In the genomic region with DNA sequence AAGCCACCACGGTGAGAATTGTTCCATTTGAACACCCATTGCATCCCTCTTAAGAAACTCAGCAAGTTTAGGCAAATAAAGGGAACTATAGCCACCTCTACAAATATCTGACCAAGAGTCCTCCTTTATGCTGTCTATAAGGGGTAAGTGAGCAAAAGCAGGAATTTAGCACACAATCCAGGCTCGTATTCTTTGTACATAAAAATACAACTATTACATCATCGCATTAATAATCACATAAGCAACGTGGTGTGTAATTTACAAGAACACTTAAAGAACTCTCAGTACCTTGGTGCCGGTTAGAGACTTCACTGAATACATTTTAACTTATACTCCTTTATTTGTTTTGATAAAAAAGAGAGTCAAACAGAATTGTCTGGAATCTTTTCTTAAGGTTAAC, we compare ENCODE assay signal across 25 cellular contexts. TPM values are rescaled to one million over a fixed set of nuclear protein-coding genes. Genes with fewer than 3 reads are reported as not detected.
A peak's percentile ranks its signal among the peaks of the same experiment; 100 is the strongest.
DNase-seq lines count a peak whose midpoint lies in the region; ATAC-seq, FAIRE-seq and TF ChIP-seq lines count a peak whose summit lies in the region.
"Had no signal": no experiment of that assay in that cellular context is flagged by ENCODE, and none has a peak within 500 bp of the region (broad histone marks: within the 10 kb centered on the region; RNA-seq: fewer than 3 reads in every experiment).

No MANE protein-coding gene starts in this region.

- H3K4me3 ChIP-seq in A549 (no peak overlapping the region), HEK293 (ENCODE audit: low read depth, low read length) (no peak overlapping the region), K562 (peak overlapping the region; percentile 28; the same call in 1 of the 2 replicates), osteoblast (ENCODE audit: insufficient read depth, low read length) (peak overlapping the region; percentile 51), thyroid gland (replicated peaks in 1 of 3) (no peak overlapping the region)

- H2AFZ ChIP-seq in K562 (ENCODE audit: low read depth, low read length) (peak overlapping the region; percentile 93), osteoblast (ENCODE audit: low read length) (peak overlapping the region; percentile 93)

- H3K9me3 ChIP-seq in A549 (no peaks in the 10 kb centered on the region), HEK293 (ENCODE audit: control insufficient read depth, insufficient read depth, low read depth, low read length) (no peaks in the 10 kb centered on the region), K562 (replicated peaks; ENCODE audit: control insufficient read depth, insufficient read depth, low read depth, low read length) (no peaks in the 10 kb centered on the region), osteoblast (ENCODE audit: low read depth, low read length) (no peaks in the 10 kb centered on the region), thyroid gland (no peaks in the 10 kb centered on the region)
- H3K9me3 ChIP-seq: BE2C had no signal

- in situ Hi-C loops in K562 (cut with MboI): no loop called here

- no peaks in the 10 kb centered on the region for H3K36me3 ChIP-seq in HEK293 (ENCODE audit: control insufficient read depth in 2 of 2, insufficient read depth in 1 of 2, low read length in 2 of 2)
- H3K36me3 ChIP-seq in K562 (ENCODE audit: control insufficient read depth, insufficient read depth, low read length): no peaks in the 10 kb centered on the region
- H3K36me3 ChIP-seq in osteoblast (ENCODE audit: insufficient read depth, low read length): no peaks in the 10 kb centered on the region
- H3K36me3 ChIP-seq in thyroid gland: no peaks in the 10 kb centered on the region
- H3K36me3 ChIP-seq: BE2C had no signal

- TF ChIP-seq EP300 in A549 (IDR thresholded peaks at IDR 0.05) (no peak), K562 (IDR thresholded peaks at IDR 0.05; ENCODE audit: low read length) (no peak)

- TF ChIP-seq RAD21 in A549 (conservative IDR thresholded peaks at IDR 0.05 in 1 of 2, IDR thresholded peaks at IDR 0.05 in 1 of 2): no peak
- TF ChIP-seq RAD21 in K562 (CRISPR knock-in tag; conservative IDR thresholded peaks at IDR 0.05 in 1 of 2, IDR thresholded peaks at IDR 0.05 in 1 of 2): no peak

- peak overlapping the region in 1 of 2 experiments; percentile 44; a peak in 1 of 4 replicates for H3K9ac ChIP-seq in K562 (ENCODE audit: insufficient read depth in 1 of 2, low read depth in 2 of 2, low read length in 2 of 2)

- ATAC-seq in A549 (no peak), K562 (no peak; the same call in 2 of the 3 replicates), HG03520 (IDR thresholded peaks at IDR 0.05; ENCODE audit: unreplicated experiment) (no peak), HG03469 (IDR thresholded peaks at IDR 0.05; ENCODE audit: unreplicated experiment) (no peak)
- ATAC-seq: Panc1 had no signal

- no peaks in the 10 kb centered on the region for H3K79me2 ChIP-seq in K562 (ENCODE audit: control insufficient read depth, insufficient read depth, low read length)
- no peaks in the 10 kb centered on the region for H3K79me2 ChIP-seq in osteoblast (ENCODE audit: insufficient read depth, low read length)

- no peak for FAIRE-seq in A549 (lab: Jason Lieb, UNC)
- no peak for FAIRE-seq in K562 (lab: Jason Lieb, UNC)
- FAIRE-seq: A204.1, D721Med, GM18507 had no signal

- DNase-seq in A549 (ENCODE audit: low read depth in 1 of 2, low spot score in 1 of 2): no peak
- no peak for DNase-seq in K562 (ENCODE audit: extremely low read depth in 1 of 4, low spot score in 3 of 4)
- no peak for DNase-seq in osteoblast (ENCODE audit: insufficient read length, low spot score, missing footprints)
- DNase-seq in NCI-H2196 treated with DMSO at 0.1 percent for 48 hours (lab: John Stamatoyannopoulos, UW; ENCODE audit: unreplicated experiment): no peak
- DNase-seq in thyroid gland: no peak
- DNase-seq: BE2C; DMS53; GDM1; GOT3; KG1; NCI-H1092; NCI-H1436 treated with DMSO at 0.1 percent for 48 hours; NCI-H2029; NCI-H226; NCI-H510A treated with DMSO at 0.1 percent for 48 hours; NCI-H748 treated with DMSO at 0.1 percent for 48 hours; NK-92 treated with Interleukin-12 subunit alpha and Interleukin-12 subunit beta, amount 100 ng/mL, for 24 hours; SIG-M5 had no signal

- TF ChIP-seq CTCF in A549 (IDR thresholded peaks at IDR 0.05) (no peak), HEK293 (tag by site-specific recombination; IDR thresholded peaks at IDR 0.05) (no peak), K562 (IDR thresholded peaks at IDR 0.05 in 2 of 3, conservative IDR thresholded peaks at IDR 0.05 in 1 of 3; ENCODE audit: insufficient read depth in 2 of 3, low read depth in 1 of 3, low read length in 3 of 3) (no peak), osteoblast (IDR thresholded peaks at IDR 0.05; ENCODE audit: extremely low read depth, low read depth, low read length) (no peak), thyroid gland (IDR thresholded peaks at IDR 0.05) (no peak)

- H3K4me2 ChIP-seq in A549 (peak overlapping the region; percentile 48), K562 (ENCODE audit: insufficient read depth, low read length) (peak overlapping the region; percentile 78), osteoblast (ENCODE audit: insufficient read depth, low read length) (peak overlapping the region; percentile 82)

- no peaks in the 10 kb centered on the region for H3K9me1 ChIP-seq in K562 (ENCODE audit: control insufficient read depth, insufficient read depth, low read length)

- TF ChIP-seq POLR2A in A549 (IDR thresholded peaks at IDR 0.05; ENCODE audit: low read length) (no peak), K562 (conservative IDR thresholded peaks at IDR 0.05) (no peak), thyroid gland (IDR thresholded peaks at IDR 0.05) (no peak)

- H3K27ac ChIP-seq in A549 (peak overlapping the region; percentile 56 to 83), HEK293 (ENCODE audit: extremely low read depth, low read depth, low read length) (no peak overlapping the region), K562 (ENCODE audit: extremely low read depth, low read depth, low read length) (peak overlapping the region; percentile 54; the same call in 1 of the 3 replicates), osteoblast (ENCODE audit: low read depth, low read length) (peak overlapping the region; percentile 45), thyroid gland (no peak overlapping the region)

- no TSS peak for BruUV-seq in K562 (replicated peaks; lab: Mats Ljungman, UMichigan)

- peaks cover 42% of the 10 kb centered on the region for H3K4me1 ChIP-seq in A549
- H3K4me1 ChIP-seq in HEK293 (ENCODE audit: control insufficient read depth, insufficient read depth, low read length): peaks cover 11% of the 10 kb centered on the region
- no peaks in the 10 kb centered on the region; a peak in 1 of 5 replicates for H3K4me1 ChIP-seq in K562 (replicated peaks in 1 of 2; ENCODE audit: control insufficient read depth in 2 of 2, insufficient read depth in 2 of 2, low read length in 2 of 2)
- H3K4me1 ChIP-seq in osteoblast (ENCODE audit: insufficient read depth, low read length): peaks cover 12% of the 10 kb centered on the region
- no peaks in the 10 kb centered on the region for H3K4me1 ChIP-seq in thyroid gland
- H3K4me1 ChIP-seq: BE2C had no signal

- CTCF ChIA-PET in A549 (lab: Yijun Ruan, JAX): no interaction called here
- CTCF ChIA-PET in HEK293 (lab: Yijun Ruan, JAX): no interaction called here
- CTCF ChIA-PET in K562 (lab: Yijun Ruan, JAX; ENCODE audit: low intra/inter-chr PET ratio): no interaction called here

- POLR2A ChIA-PET in A549 (lab: Yijun Ruan, JAX) (no interaction called here), HEK293 (lab: Yijun Ruan, JAX) (no interaction called here), K562 (lab: Yijun Ruan, JAX) (no interaction called here)

- H4K20me1 ChIP-seq in K562 (replicated peaks; ENCODE audit: control insufficient read depth, insufficient read depth, low read length) (no peaks in the 10 kb centered on the region), osteoblast (ENCODE audit: insufficient read depth, low read length) (no peaks in the 10 kb centered on the region)

- 53% methylated on average over 5 of the region's 5 CpGs for WGBS in A549 (ENCODE audit: missing lambda C conversion rate)
- WGBS in K562 (ENCODE audit: insufficient coverage, low coverage, missing lambda C conversion rate): 12% methylated on average over 5 of the region's 5 CpGs
- 58 to 60% methylated on average over 5 of the region's 5 CpGs for WGBS in thyroid gland, 2 donors

- H3K27me3 ChIP-seq in K562 (ENCODE audit: control insufficient read depth in 2 of 2, insufficient read depth in 2 of 2, low read length in 2 of 2) (no peaks in the 10 kb centered on the region), osteoblast (ENCODE audit: insufficient read depth, low read length) (no peaks in the 10 kb centered on the region), thyroid gland (no peaks in the 10 kb centered on the region)
- H3K27me3 ChIP-seq: BE2C had no signal

- intact Hi-C loops in K562 (cut with micrococcal nuclease): no loop called here
- intact Hi-C loops in thyroid gland (cut with DNase I): no loop called here

RNA-seq across cellular contexts. Expression of a gene that starts 38.8 kb away (rescaled TPM):
- polyA plus RNA-seq in A549 (2011; rRNA removed): 88.8 and 99.3 TPM in 2 replicates
- polyA plus RNA-seq in A549 (2012; cell fraction: cytosol; rRNA removed): 46.5 and 60.1 TPM in 2 replicates
- 58.7 and 75.0 TPM in 2 replicates for polyA plus RNA-seq in A549 (2012; cell fraction: nucleus; rRNA removed)
- polyA plus RNA-seq in A549 (2017; fragmentation: RNase III; extraction: RNeasy Plus Mini Kit Qiagen cat#74134 plus additional on column Dnase treatment): 113 to 134 TPM (median 123 TPM) in 3 replicates
- polyA minus RNA-seq in A549 (2011; rRNA and poly(A)+ RNA removed): 94.3 and 135 TPM in 2 replicates
- total RNA-seq in K562 (2011; cell fraction: chromatin; rRNA removed; ENCODE audit: low replicate concordance): not detected in 2 replicates
- not detected in 2 replicates for total RNA-seq in K562 (2011; cell fraction: nucleolus; rRNA removed)
- not detected in 2 replicates for total RNA-seq in K562 (2011; cell fraction: nucleoplasm; rRNA removed)
- 0.09 TPM in 1 of 2 replicates, not detected in the other for total RNA-seq in K562 (2014; rRNA removed)
- total RNA-seq in K562 (2014; rRNA removed; fragmentation: Illumina TruSeq; extraction: Trizol): not detected in 2 replicates
- not detected in 2 replicates for total RNA-seq in K562 (2015; rRNA removed; fragmentation: Illumina TruSeq; extraction: Trizol)
- total RNA-seq in K562 (2021): 0.35 and 0.89 TPM in 2 replicates
- 0.03 TPM in 1 of 2 replicates, not detected in the other for polyA plus RNA-seq in K562 (2011; rRNA removed)
- polyA plus RNA-seq in K562 (2011; cell fraction: cytosol; rRNA removed): 0.03 TPM in 1 of 2 replicates, not detected in the other
- 0.31 TPM in 1 of 2 replicates, not detected in the other for polyA plus RNA-seq in K562 (2011; cell fraction: nucleus; rRNA removed)
- polyA plus RNA-seq in K562 (2012): 0.12 and 0.33 TPM in 2 replicates
- not detected in 2 replicates for polyA plus RNA-seq in K562 (2014; fragmentation: Illumina TruSeq; extraction: Trizol)
- under 1 TPM; 0.01 to 0.18 TPM for polyA plus RNA-seq in K562 (2014; fragmentation: Nextera tagmentation; extraction: Ambion mirVana)
- 0.01 TPM in 1 of 2 replicates, not detected in the other for polyA plus RNA-seq in K562 (2014; rRNA removed)
- 0.11 TPM in 1 of 2 replicates, not detected in the other for polyA minus RNA-seq in K562 (2011; rRNA and poly(A)+ RNA removed)
- polyA minus RNA-seq in K562 (2011; cell fraction: cytosol; rRNA and poly(A)+ RNA removed): 0.73 TPM in 1 of 2 replicates, not detected in the other
- polyA minus RNA-seq in K562 (2011; cell fraction: nucleus; rRNA and poly(A)+ RNA removed): 0.27 TPM in 1 of 2 replicates, not detected in the other
- total RNA-seq in osteoblast: 244 and 254 TPM in 2 replicates
- 100 to 1,000 TPM; 152 to 311 (median 226) TPM for total RNA-seq in thyroid gland

RNA-seq across cellular contexts. Expression of a gene that starts 55.4 kb away (rescaled TPM):
- polyA plus RNA-seq in A549 (2011; rRNA removed): 15.4 and 20.5 TPM in 2 replicates
- polyA plus RNA-seq in A549 (2012; cell fraction: cytosol; rRNA removed): 3.8 and 4.5 TPM in 2 replicates
- polyA plus RNA-seq in A549 (2012; cell fraction: nucleus; rRNA removed): 3.9 and 8.1 TPM in 2 replicates
- polyA plus RNA-seq in A549 (2017; fragmentation: RNase III; extraction: RNeasy Plus Mini Kit Qiagen cat#74134 plus additional on column Dnase treatment): 11.1 to 12.2 TPM (median 12.0 TPM) in 3 replicates
- polyA minus RNA-seq in A549 (2011; rRNA and poly(A)+ RNA removed): 13.0 and 23.2 TPM in 2 replicates
- 1.5 and 3.8 TPM in 2 replicates for total RNA-seq in K562 (2011; cell fraction: chromatin; rRNA removed; ENCODE audit: low replicate concordance)
- total RNA-seq in K562 (2011; cell fraction: nucleolus; rRNA removed): 0.50 and 1.1 TPM in 2 replicates
- total RNA-seq in K562 (2011; cell fraction: nucleoplasm; rRNA removed): 1.9 and 2.1 TPM in 2 replicates
- 1.2 and 2.0 TPM in 2 replicates for total RNA-seq in K562 (2014; rRNA removed)
- 2.9 and 3.9 TPM in 2 replicates for total RNA-seq in K562 (2014; rRNA removed; fragmentation: Illumina TruSeq; extraction: Trizol)
- total RNA-seq in K562 (2015; rRNA removed; fragmentation: Illumina TruSeq; extraction: Trizol): 2.8 and 3.3 TPM in 2 replicates
- 2.3 and 2.6 TPM in 2 replicates for total RNA-seq in K562 (2021)
- 0.24 and 0.40 TPM in 2 replicates for polyA plus RNA-seq in K562 (2011; rRNA removed)
- 0.09 and 0.22 TPM in 2 replicates for polyA plus RNA-seq in K562 (2011; cell fraction: cytosol; rRNA removed)
- 0.23 and 0.29 TPM in 2 replicates for polyA plus RNA-seq in K562 (2011; cell fraction: nucleus; rRNA removed)
- polyA plus RNA-seq in K562 (2012): 2.3 and 7.1 TPM in 2 replicates
- 2.9 and 3.0 TPM in 2 replicates for polyA plus RNA-seq in K562 (2014; fragmentation: Illumina TruSeq; extraction: Trizol)
- polyA plus RNA-seq in K562 (2014; fragmentation: Nextera tagmentation; extraction: Ambion mirVana): 1 to 10 TPM; 1.3 to 2.5 TPM
- polyA plus RNA-seq in K562 (2014; rRNA removed): 1.8 and 3.0 TPM in 2 replicates
- 0.24 and 0.35 TPM in 2 replicates for polyA minus RNA-seq in K562 (2011; rRNA and poly(A)+ RNA removed)
- not detected in 2 replicates for polyA minus RNA-seq in K562 (2011; cell fraction: cytosol; rRNA and poly(A)+ RNA removed)
- polyA minus RNA-seq in K562 (2011; cell fraction: nucleus; rRNA and poly(A)+ RNA removed): 0.11 and 0.40 TPM in 2 replicates
- total RNA-seq in osteoblast: 25.0 and 31.1 TPM in 2 replicates
- 10 to 100 TPM; 16.4 to 33.9 (median 27.2) TPM for total RNA-seq in thyroid gland

Comparison
In these comparisons a context has a peak if more than half of its experiments do, and no peak if none do; other contexts are left out.
1. H3K27ac ChIP-seq: peak in A549 (2 of 2), K562 (single experiment) and osteoblast (single experiment); none in HEK293 (single experiment) and thyroid gland (0 of 3).
2. H3K4me3 ChIP-seq: peak in K562 (single experiment) and osteoblast (single experiment); none in A549 (single experiment), HEK293 (single experiment) and thyroid gland (0 of 3).
3. RNA of a gene that starts 38.8 kb away (total RNA-seq): 244 to 254 TPM in osteoblast and 152 to 311 TPM in thyroid gland; 0.09 to 0.89 TPM in K562; every median in the first group is over 10 times any median in the second.
4. Peak in every context shown above with its lines, with median percentiles within 50 percentile points of each other: H3K4me2 ChIP-seq.